In the genomic region with DNA sequence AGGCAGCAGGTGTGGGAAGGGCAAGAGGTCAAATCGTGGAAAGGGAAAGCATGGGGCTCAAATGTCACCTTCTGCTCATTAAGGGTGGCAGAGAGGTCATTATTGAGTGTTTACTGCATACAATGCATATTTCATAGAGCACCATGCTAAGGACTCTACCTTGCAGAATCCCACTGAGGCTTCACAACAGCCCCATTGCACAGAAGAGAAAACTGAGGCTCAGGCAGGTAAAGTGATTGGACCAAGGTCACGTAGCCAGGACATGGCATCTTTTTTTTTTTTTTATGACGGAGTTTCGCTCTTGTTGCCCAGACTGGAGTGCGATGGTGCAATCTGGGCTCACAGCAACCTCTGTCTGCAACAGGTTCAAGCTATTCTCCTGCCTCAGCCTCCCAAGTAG, we compare ENCODE assay signal across 1 cellular context.
TF ChIP-seq lines count a peak whose summit lies in the region.

No MANE protein-coding gene starts in this region.

TF ChIP-seq in HepG2, 621 proteins besides CTCF, POLR2A, EP300 and RAD21:
- TF ChIP-seq SPEN (CRISPR knock-in tag; IDR thresholded peaks at IDR 0.05; ENCODE audit: low read depth), result no peak
- TF ChIP-seq ZMYM3 (CRISPR knock-in tag; IDR thresholded peaks at IDR 0.05), result 0 out of 2 replicates have a peak, but pooled peaks have one; percentile 17
- peak; percentile 91 for TF ChIP-seq ZNF629 (CRISPR knock-in tag; conservative IDR thresholded peaks at IDR 0.05)
